Comparison of ENCODE assay signal across 9 cellular contexts in genomic region chrX:24515447-24515846, GRCh38. TPM values are rescaled to one million over a fixed set of nuclear protein-coding genes. Genes with fewer than 3 reads are reported as not detected.
A peak's percentile ranks its signal among the peaks of the same experiment; 100 is the strongest.
DNase-seq lines count a peak whose midpoint lies in the region; ATAC-seq, FAIRE-seq and TF ChIP-seq lines count a peak whose summit lies in the region.
"Had no signal": no experiment of that assay in that cellular context is flagged by ENCODE, and none has a peak within 500 bp of the region (broad histone marks: within the 10 kb centered on the region; RNA-seq: fewer than 3 reads in every experiment).

No MANE protein-coding gene starts in this region.

- H3K36me3 ChIP-seq in GM12878 (ENCODE audit: control insufficient read depth in 2 of 2, insufficient read depth in 2 of 2, low read length in 1 of 2): no peaks in the 10 kb centered on the region
- H3K36me3 ChIP-seq in lower lobe of right lung: peaks cover 13% of the 10 kb centered on the region

- 0 out of 2 replicates have a peak, but pooled peaks have one; percentile 6 for TF ChIP-seq RAD21 in GM12878 (IDR thresholded peaks at IDR 0.05; ENCODE audit: insufficient read depth, low read depth, low read length)

- no peak for TF ChIP-seq EP300 in GM12878 (IDR thresholded peaks at IDR 0.05; ENCODE audit: borderline replicate concordance in 1 of 2, control insufficient read depth in 1 of 2, low read depth in 2 of 2, low read length in 2 of 2)

- in situ Hi-C loops in GM12878 (cut with MboI): no loop called here

- peak; percentile 48; the same call in 1 of the 2 replicates for TF ChIP-seq CTCF in LNCAP (IDR thresholded peaks at IDR 0.05)
- TF ChIP-seq CTCF in GM12878 (IDR thresholded peaks at IDR 0.05 in 2 of 3, conservative IDR thresholded peaks at IDR 0.05 in 1 of 3; ENCODE audit: control insufficient read depth in 2 of 3, extremely low read depth in 1 of 3, insufficient read depth in 1 of 3, low read depth in 3 of 3, low read length in 3 of 3): peak in 1 of 3 experiments; percentile 23; a peak in 1 of 6 replicates
- TF ChIP-seq CTCF in lower lobe of right lung (IDR thresholded peaks at IDR 0.05): peak; percentile 23

- no peaks in the 10 kb centered on the region for H3K79me2 ChIP-seq in GM12878 (ENCODE audit: control insufficient read depth, insufficient read depth, low read length)

- no peaks in the 10 kb centered on the region for H4K20me1 ChIP-seq in GM12878 (ENCODE audit: control insufficient read depth, insufficient read depth)

- H3K4me2 ChIP-seq in GM12878 (ENCODE audit: control insufficient read depth, insufficient read depth): no peak overlapping the region

- H3K4me3 Mint-ChIP-seq in activated T-cell treated with anti-CD3 and anti-CD28 coated beads, Interleukin-2, amount 50 U/mL, for 24 hours: no peak overlapping the region

- H3K27me3 ChIP-seq in GM12878 (replicated peaks in 1 of 2; ENCODE audit: control insufficient read depth in 2 of 2, insufficient read depth in 2 of 2, low read length in 1 of 2) (no peaks in the 10 kb centered on the region), lower lobe of right lung (ENCODE audit: low read depth) (no peaks in the 10 kb centered on the region)

- no peak overlapping the region for H3K27ac Mint-ChIP-seq in activated T-cell treated with anti-CD3 and anti-CD28 coated beads, Interleukin-2, amount 50 U/mL, for 24 hours

- DNase-seq in EH (ENCODE audit: low read depth): peak; percentile 1
- DNase-seq in GM12878 (ENCODE audit: low read depth, low spot score): no peak
- DNase-seq in lower lobe of right lung: no peak
- DNase-seq in activated T-cell treated with anti-CD3 and anti-CD28 coated beads, Interleukin-2, amount 50 U/mL, for 24 hours: no peak
- DNase-seq in activated CD4-positive, CD25-positive, alpha-beta regulatory T cell (lab: John Stamatoyannopoulos, UW): no peak
- DNase-seq: stimulated activated CD4-positive, alpha-beta T cell treated with anti-CD3 and anti-CD28 coated beads, Interleukin-2, amount 100 ng/mL, for 48 hours had no signal

- H3K27ac ChIP-seq in GM12878 (ENCODE audit: control insufficient read depth, insufficient read depth): no peak overlapping the region
- no peak overlapping the region for H3K27ac ChIP-seq in lower lobe of right lung

- peaks cover 31% of the 10 kb centered on the region for H3K27me3 Mint-ChIP-seq in activated T-cell treated with anti-CD3 and anti-CD28 coated beads, Interleukin-2, amount 50 U/mL, for 24 hours

- RAD21 ChIA-PET in GM12878 (lab: Charles Lee; ENCODE audit: unreplicated experiment): interaction anchor here (1.3 kb wide), 1 partner anchor 119 kb away, joined by 4 read pairs; no protein-coding TSS in a partner anchor

- CTCF ChIA-PET in GM12878 (lab: Yijun Ruan, JAX): no interaction called here

- H3K4me3 ChIP-seq in GM12878 (no peak overlapping the region), lower lobe of right lung (no peak overlapping the region)

- H3K4me1 Mint-ChIP-seq in activated T-cell treated with anti-CD3 and anti-CD28 coated beads, Interleukin-2, amount 50 U/mL, for 24 hours (ENCODE audit: low read depth): peaks cover 17% of the 10 kb centered on the region

- WGBS in GM12878 (ENCODE audit: insufficient coverage, insufficient replicate concordance, low lambda C conversion rate, missing lambda C conversion rate): 68% methylated on average over 4 of the region's 4 CpGs

- POLR2A ChIA-PET in GM12878 (lab: Charles Lee): no interaction called here

- H3K4me1 ChIP-seq in GM12878 (ENCODE audit: control insufficient read depth, insufficient read depth, low read length) (peaks cover 5% of the 10 kb centered on the region), lower lobe of right lung (no peaks in the 10 kb centered on the region)

- intact Hi-C loops in GM12878 (cut with micrococcal nuclease; ENCODE audit: unreplicated experiment): no loop called here
- intact Hi-C loops in lower lobe of right lung (cut with DNase I): no loop called here

- no peak for ATAC-seq in GM12878
- no peak for ATAC-seq in lower lobe of right lung
- no peak for ATAC-seq in HG03439 (IDR thresholded peaks at IDR 0.05; ENCODE audit: unreplicated experiment)
- ATAC-seq in HG03135 (IDR thresholded peaks at IDR 0.05; ENCODE audit: unreplicated experiment): no peak

- no peak overlapping the region for H2AFZ ChIP-seq in GM12878 (ENCODE audit: control insufficient read depth, low read depth, low read length)

- SMC1A ChIA-PET in GM12878 (lab: Charles Lee; ENCODE audit: uncharacterized antibody, unreplicated experiment): interaction anchor here (1.4 to 2.4 kb wide), 4 partner anchors 10 to 120 kb away, joined by 4 to 9 read pairs (median 6); no protein-coding TSS in a partner anchor

- no peaks in the 10 kb centered on the region for H3K9me3 Mint-ChIP-seq in activated T-cell treated with anti-CD3 and anti-CD28 coated beads, Interleukin-2, amount 50 U/mL, for 24 hours

- no peak for FAIRE-seq in GM12878 (lab: Jason Lieb, UNC)

- H3K9me3 ChIP-seq in GM12878 (replicated peaks; ENCODE audit: control insufficient read depth, insufficient read depth, low read length): no peaks in the 10 kb centered on the region
- H3K9me3 ChIP-seq in lower lobe of right lung: no peaks in the 10 kb centered on the region

- no TSS peak for BruUV-seq in GM12878 (replicated peaks; lab: Mats Ljungman, UMichigan)

- H3K9ac ChIP-seq in GM12878 (ENCODE audit: control insufficient read depth, insufficient read depth, low read length): no peak overlapping the region

- peaks cover 31% of the 10 kb centered on the region for H3K36me3 Mint-ChIP-seq in activated T-cell treated with anti-CD3 and anti-CD28 coated beads, Interleukin-2, amount 50 U/mL, for 24 hours (ENCODE audit: low read depth)

- no peak for TF ChIP-seq POLR2A in GM12878 (IDR thresholded peaks at IDR 0.05; ENCODE audit: low read depth, low read length)

TF ChIP-seq in GM12878, 131 proteins besides CTCF, POLR2A, EP300 and RAD21:
- TF ChIP-seq ATF7 (IDR thresholded peaks at IDR 0.05; ENCODE audit: low read depth) (no peak), RUNX3 (IDR thresholded peaks at IDR 0.05; ENCODE audit: low read length) (no peak), REST (IDR thresholded peaks at IDR 0.05; ENCODE audit: low read depth, low read length) (no peak), MLLT1 (IDR thresholded peaks at IDR 0.05) (0 out of 2 replicates have a peak, but pooled peaks have one; percentile 44)

RNA-seq across cellular contexts. Expression of gene PDK3, which starts 50.4 kb away (rescaled TPM):
- 110 and 113 TPM in 2 replicates for total RNA-seq in GM12878 (2013; cell fraction: nucleolus; rRNA removed)
- total RNA-seq in GM12878 (2014; rRNA removed) (21.9 and 24.8 TPM in 2 replicates), GM12878 (2014; rRNA removed; fragmentation: Illumina TruSeq; extraction: Trizol) (22.0 and 22.7 TPM in 2 replicates), GM12878 (2021) (21.1 and 21.9 TPM in 2 replicates), lower lobe of right lung (22.3 TPM)
- 12.1 TPM for polyA plus RNA-seq in GM12878 (2011; ENCODE audit: low read depth)
- polyA plus RNA-seq in GM12878 (2011; rRNA removed) (54.6 and 70.5 TPM in 2 replicates), GM12878 (2014; fragmentation: Illumina TruSeq; extraction: Trizol) (20.4 and 23.8 TPM in 2 replicates), GM12878 (2014; fragmentation: Nextera tagmentation; extraction: Ambion mirVana) (1 to 10 TPM; 4.2 to 6.4 TPM), GM12878 (2014; rRNA removed) (15.9 and 17.8 TPM in 2 replicates), GM12878 (2016; fragmentation: Nextera tagmentation; extraction: Ambion mirVana) (10 to 100 TPM; 40.5 to 41.3 TPM)
- 32.3 and 43.6 TPM in 2 replicates for polyA plus RNA-seq in GM12878 (2011; cell fraction: cytosol; rRNA removed)
- polyA plus RNA-seq in GM12878 (2011; cell fraction: nucleus; rRNA removed): 20.0 and 22.2 TPM in 2 replicates
- 14.1 and 21.7 TPM in 2 replicates for polyA plus RNA-seq in GM12878 (2012)
- 78.1 and 97.3 TPM in 2 replicates for polyA minus RNA-seq in GM12878 (2011; rRNA and poly(A)+ RNA removed)
- polyA minus RNA-seq in GM12878 (2011; cell fraction: cytosol; rRNA and poly(A)+ RNA removed): 23.9 and 28.0 TPM in 2 replicates
- 16.0 and 22.0 TPM in 2 replicates for polyA minus RNA-seq in GM12878 (2011; cell fraction: nucleus; rRNA and poly(A)+ RNA removed)
